ENCODE assay signal across 15 cellular contexts in genomic region chr5:59062986-59063683, GRCh38.
DNase-seq lines count a peak whose midpoint lies in the region; ATAC-seq and TF ChIP-seq lines count a peak whose summit lies in the region.
"Had no signal": no experiment of that assay in that cellular context is flagged by ENCODE, and none has a peak within 500 bp of the region (broad histone marks: within the 10 kb centered on the region; RNA-seq: fewer than 3 reads in every experiment).

No MANE protein-coding gene starts in this region.

- ATAC-seq in lower lobe of right lung, result peak; percentile 41 to 62
- ATAC-seq: GM12878 had no signal

- H2AFZ ChIP-seq in ACC112 (ENCODE audit: low read length, unreplicated experiment) (no peak overlapping the region), mammary epithelial cell (ENCODE audit: low read depth, low read length) (no peak overlapping the region), GM23248 (no peak overlapping the region)

- H3K4me2 ChIP-seq in mammary epithelial cell (ENCODE audit: insufficient read depth, low read depth, low read length) (no peak overlapping the region), GM23248 (ENCODE audit: unreplicated experiment) (no peak overlapping the region)
- H3K4me2 ChIP-seq: SK-N-SH had no signal

- H3K9me2 ChIP-seq in GM23248 (ENCODE audit: insufficient read depth), result no peaks in the 10 kb centered on the region
- H3K9me2 ChIP-seq: SK-N-SH had no signal

- CTCF ChIA-PET in mammary epithelial cell (lab: Charles Lee; ENCODE audit: low non-redundant PET), result interaction anchor here (0.7 kb wide), 1 partner anchor 65 kb away, joined by 16 read pairs; no protein-coding TSS in a partner anchor

- DNase-seq in LHCN-M2 (ENCODE audit: low read depth) (peak; percentile 57), mammary epithelial cell (peak; percentile 54), lower lobe of right lung (no peak), NCI-H1694 treated with DMSO at 0.1 percent for 48 hours (lab: John Stamatoyannopoulos, UW) (no peak), GM23248 (no peak)
- no peak for DNase-seq in central memory CD4-positive, alpha-beta T cell
- DNase-seq in stimulated activated CD4-positive, alpha-beta T cell treated with anti-CD3 and anti-CD28 coated beads, Interleukin-12 subunit alpha, Interleukin-12 subunit beta, amount 100 ng/mL, for 4 hours, result no peak
- DNase-seq: activated naive CD4-positive, alpha-beta T cell; DND-41; mesenchymal stem cell; NCI-H1436; SK-N-SH had no signal

- BruUV-seq in mammary epithelial cell (replicated peaks; lab: Mats Ljungman, UMichigan), result no TSS peak

- WGBS in mammary epithelial cell (ENCODE audit: low coverage, missing lambda C conversion rate), result 59% methylated on average over 3 of the region's 3 CpGs
- 35 to 42% methylated on average over 3 of the region's 3 CpGs for WGBS in GM23248 (ENCODE audit: low coverage in 1 of 2, low lambda C conversion rate in 2 of 2, missing lambda C conversion rate in 2 of 2), 2 experiments

- H3K9ac ChIP-seq in mammary epithelial cell (ENCODE audit: insufficient read depth, low read length), result no peak overlapping the region
- no peak overlapping the region for H3K9ac ChIP-seq in GM23248
- H3K9ac ChIP-seq: SK-N-SH had no signal

- H3K79me2 ChIP-seq in ACC112 (ENCODE audit: control insufficient read depth, insufficient read depth, low read length, unreplicated experiment) (no peaks in the 10 kb centered on the region), mammary epithelial cell (ENCODE audit: insufficient read depth, low read length) (no peaks in the 10 kb centered on the region), GM23248 (ENCODE audit: insufficient read depth) (no peaks in the 10 kb centered on the region)

- no peak for TF ChIP-seq CTCF in mammary epithelial cell (conservative IDR thresholded peaks at IDR 0.05 in 1 of 2, IDR thresholded peaks at IDR 0.05 in 1 of 2; ENCODE audit: extremely low read depth in 1 of 2, insufficient read depth in 1 of 2, low read depth in 1 of 2, low read length in 2 of 2)
- TF ChIP-seq CTCF in lower lobe of right lung (IDR thresholded peaks at IDR 0.05), result no peak

- no peak overlapping the region for H3K4me3 ChIP-seq in ACC112 (ENCODE audit: low read depth, low read length)
- H3K4me3 ChIP-seq in mammary epithelial cell (replicated peaks in 1 of 3; ENCODE audit: insufficient read depth in 1 of 3, low read depth in 2 of 3, low read length in 3 of 3), result no peak overlapping the region
- H3K4me3 ChIP-seq in lower lobe of right lung, result no peak overlapping the region
- H3K4me3 ChIP-seq in GM23248, result no peak overlapping the region
- H3K4me3 ChIP-seq: GM12878, tibial nerve had no signal

- in situ Hi-C loops in mammary epithelial cell (cut with MboI; ENCODE audit: low sequenced_read_pairs in 2 of 2) (no loop called here), GM23248 (cut with MboI) (no loop called here)

- no peaks in the 10 kb centered on the region for H4K20me1 ChIP-seq in mammary epithelial cell (ENCODE audit: insufficient read depth, low read length)
- no peaks in the 10 kb centered on the region for H4K20me1 ChIP-seq in GM23248 (ENCODE audit: insufficient read depth)

- H3K27me3 ChIP-seq in ACC112 (ENCODE audit: insufficient read depth, low read length) (no peaks in the 10 kb centered on the region), mammary epithelial cell (ENCODE audit: insufficient read depth, low read length) (no peaks in the 10 kb centered on the region), lower lobe of right lung (ENCODE audit: low read depth) (no peaks in the 10 kb centered on the region), GM23248 (replicated peaks; ENCODE audit: insufficient read depth) (no peaks in the 10 kb centered on the region)
- H3K27me3 ChIP-seq: tibial nerve had no signal

- dilution Hi-C loops in mammary epithelial cell (cut with HindIII; ENCODE audit: low sequenced_read_pairs), result no loop called here

- peaks cover 62% of the 10 kb centered on the region for H3K4me1 ChIP-seq in ACC112 (ENCODE audit: control insufficient read depth, insufficient read depth, low read length, unreplicated experiment)
- H3K4me1 ChIP-seq in mammary epithelial cell (ENCODE audit: insufficient read depth, low read length), result peaks cover 6% of the 10 kb centered on the region
- H3K4me1 ChIP-seq in lower lobe of right lung, result no peaks in the 10 kb centered on the region
- H3K4me1 ChIP-seq in GM23248 (ENCODE audit: insufficient read depth), result peaks cover 44% of the 10 kb centered on the region

- no peaks in the 10 kb centered on the region for H3K36me3 ChIP-seq in ACC112 (ENCODE audit: insufficient read depth, low read length)
- no peaks in the 10 kb centered on the region for H3K36me3 ChIP-seq in mammary epithelial cell (ENCODE audit: insufficient read depth, low read length)
- H3K36me3 ChIP-seq in lower lobe of right lung, result no peaks in the 10 kb centered on the region
- H3K36me3 ChIP-seq in GM23248 (ENCODE audit: low read depth), result no peaks in the 10 kb centered on the region
- H3K36me3 ChIP-seq: tibial nerve had no signal

- H3K9me3 ChIP-seq in mammary epithelial cell (replicated peaks; ENCODE audit: insufficient read depth, low read length) (no peaks in the 10 kb centered on the region), lower lobe of right lung (no peaks in the 10 kb centered on the region), GM23248 (ENCODE audit: low read depth) (no peaks in the 10 kb centered on the region)
- H3K9me3 ChIP-seq: SK-N-SH, tibial nerve had no signal

- H3F3A ChIP-seq in GM23248 (ENCODE audit: insufficient read depth), result peaks cover 38% of the 10 kb centered on the region

- H3K27ac ChIP-seq in ACC112 (ENCODE audit: low read depth, low read length), result peak overlapping the region; percentile 95
- no peak overlapping the region for H3K27ac ChIP-seq in mammary epithelial cell (ENCODE audit: insufficient read depth, low read depth, low read length)
- no peak overlapping the region for H3K27ac ChIP-seq in lower lobe of right lung
- H3K27ac ChIP-seq in GM23248, result no peak overlapping the region
- H3K27ac ChIP-seq: tibial nerve had no signal

- intact Hi-C loops in mammary epithelial cell (cut with micrococcal nuclease), result no loop called here
- intact Hi-C loops in lower lobe of right lung (cut with DNase I), result no loop called here

Comparison
In these comparisons a context has a peak if more than half of its experiments do, and no peak if none do; other contexts are left out.
1. DNase-seq: peak in LHCN-M2 (single experiment) and mammary epithelial cell (single experiment); none in lower lobe of right lung (single experiment), central memory CD4-positive, alpha-beta T cell (single experiment), NCI-H1694 treated with DMSO at 0.1 percent for 48 hours (single experiment), GM23248 (single experiment) and stimulated activated CD4-positive, alpha-beta T cell treated with anti-CD3 and anti-CD28 coated beads, Interleukin-12 subunit alpha, Interleukin-12 subunit beta, amount 100 ng/mL, for 4 hours (single experiment).